Comparison of ENCODE assay signal across 14 cellular contexts in the genomic region with DNA sequence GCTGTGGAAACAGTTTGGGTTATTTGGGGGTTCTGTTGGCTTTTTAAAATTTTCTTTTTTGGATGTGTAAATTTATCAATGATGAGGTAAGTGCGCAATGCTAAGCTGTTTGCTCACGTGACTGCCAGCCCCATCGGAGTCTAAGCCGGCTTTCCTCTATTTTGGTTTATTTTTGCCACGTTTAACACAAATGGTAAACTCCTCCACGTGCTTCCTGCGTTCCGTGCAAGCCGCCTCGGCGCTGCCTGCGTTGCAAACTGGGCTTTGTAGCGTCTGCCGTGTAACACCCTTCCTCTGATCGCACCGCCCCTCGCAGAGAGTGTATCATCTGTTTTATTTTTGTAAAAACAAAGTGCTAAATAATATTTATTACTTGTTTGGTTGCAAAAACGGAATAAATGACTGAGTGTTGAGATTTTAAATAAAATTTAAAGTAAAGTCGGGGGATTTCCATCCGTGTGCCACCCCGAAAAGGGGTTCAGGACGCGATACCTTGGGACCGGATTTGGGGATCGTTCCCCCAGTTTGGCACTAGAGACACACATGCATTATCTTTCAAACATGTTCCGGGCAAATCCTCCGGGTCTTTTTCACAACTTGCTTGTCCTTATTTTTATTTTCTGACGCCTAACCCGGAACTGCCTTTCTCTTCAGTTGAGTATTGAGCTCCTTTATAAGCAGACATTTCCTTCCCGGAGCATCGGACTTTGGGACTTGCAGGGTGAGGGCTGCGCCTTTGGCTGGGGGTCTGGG. TPM values are rescaled to one million over a fixed set of nuclear protein-coding genes. Genes with fewer than 3 reads are reported as not detected.
A peak's percentile ranks its signal among the peaks of the same experiment; 100 is the strongest.
DNase-seq lines count a peak whose midpoint lies in the region; ATAC-seq and TF ChIP-seq lines count a peak whose summit lies in the region.
"Had no signal": no experiment of that assay in that cellular context is flagged by ENCODE, and none has a peak within 500 bp of the region (broad histone marks: within the 10 kb centered on the region; RNA-seq: fewer than 3 reads in every experiment).

No MANE protein-coding gene starts in this region.

- H3K9me3 Mint-ChIP-seq in IgD-negative memory B cell = peaks cover 0 to 3% (median 0%) of the 10 kb centered on the region in 3 donors
- no peaks in the 10 kb centered on the region for H3K9me3 Mint-ChIP-seq in activated naive CD8-positive, alpha-beta T cell treated with anti-CD3 and anti-CD28 coated beads, Interleukin-2, amount 50 U/mL, for 24 hours

- H4K8ac ChIP-seq in trophoblast cell (ENCODE audit: low read depth, low read length) = no peak overlapping the region

- H2BK5ac ChIP-seq in trophoblast cell (ENCODE audit: low read depth, low read length, poor library complexity) = no peak overlapping the region

- H3K4me1 ChIP-seq in BLaER1 (peaks cover 15% of the 10 kb centered on the region; the same call in 1 of the 2 replicates), neutrophil (ENCODE audit: control insufficient read depth in 1 of 2, insufficient read depth in 1 of 2, low read depth in 1 of 2, low read length in 1 of 2) (peaks cover 58 to 59% of the 10 kb centered on the region in 2 experiments), trophoblast cell (ENCODE audit: control insufficient read depth in 1 of 2, insufficient read depth in 2 of 2, low read length in 2 of 2) (no peaks in the 10 kb centered on the region)
- H3K4me1 ChIP-seq: SJSA1 had no signal

- H2AFZ ChIP-seq in trophoblast cell (ENCODE audit: insufficient read depth, low read length, poor library complexity) = no peak overlapping the region

- H3K36me3 ChIP-seq in BLaER1 (no peaks in the 10 kb centered on the region), neutrophil (no peaks in the 10 kb centered on the region), trophoblast cell (ENCODE audit: control insufficient read depth in 1 of 2, insufficient read depth in 2 of 2, low read length in 2 of 2) (no peaks in the 10 kb centered on the region)
- H3K36me3 ChIP-seq: SJSA1, thyroid gland had no signal

- no peak overlapping the region for H2BK12ac ChIP-seq in trophoblast cell (ENCODE audit: low read length)

- peak; percentile 34 for DNase-seq in activated naive CD8-positive, alpha-beta T cell treated with anti-CD3 and anti-CD28 coated beads, Interleukin-2, amount 50 U/mL, for 24 hours
- no peak for DNase-seq in trophoblast cell
- DNase-seq: DND-41, kidney glomerular epithelial cell, NCI-H1048, thyroid gland had no signal

- H3K27ac ChIP-seq in BLaER1 (no peak overlapping the region), neutrophil (no peak overlapping the region), trophoblast cell (ENCODE audit: low read depth, low read length) (no peak overlapping the region)
- H3K27ac ChIP-seq: SJSA1, thyroid gland had no signal

- peaks cover 61% of the 10 kb centered on the region for H3K9me3 ChIP-seq in BLaER1
- no peaks in the 10 kb centered on the region for H3K9me3 ChIP-seq in neutrophil
- H3K9me3 ChIP-seq in trophoblast cell (ENCODE audit: insufficient read depth, low read depth, low read length) = peaks cover 13% of the 10 kb centered on the region
- H3K9me3 ChIP-seq: thyroid gland had no signal

- no peaks in the 10 kb centered on the region for H3K79me2 ChIP-seq in trophoblast cell (ENCODE audit: control insufficient read depth, insufficient read depth, low read length, poor library complexity)

- H3K27me3 ChIP-seq in BLaER1 (peaks cover 98% of the 10 kb centered on the region), neutrophil (peaks cover 100% of the 10 kb centered on the region), trophoblast cell (ENCODE audit: insufficient read depth, low read length) (peaks cover 92% of the 10 kb centered on the region)

- no peaks in the 10 kb centered on the region for H3K36me3 Mint-ChIP-seq in IgD-negative memory B cell
- no peaks in the 10 kb centered on the region for H3K36me3 Mint-ChIP-seq in activated naive CD8-positive, alpha-beta T cell treated with anti-CD3 and anti-CD28 coated beads, Interleukin-2, amount 50 U/mL, for 24 hours (ENCODE audit: low read depth)

- H3K4me3 ChIP-seq in BLaER1 (no peak overlapping the region), neutrophil (ENCODE audit: low read depth in 1 of 2, low read length in 1 of 2) (peak overlapping the region; percentile 18 to 33), trophoblast cell (ENCODE audit: low read depth, low read length) (no peak overlapping the region)
- H3K4me3 ChIP-seq: SJSA1, thyroid gland had no signal

- peaks cover 59% of the 10 kb centered on the region for H3K27me3 Mint-ChIP-seq in IgD-negative memory B cell
- peaks cover 72% of the 10 kb centered on the region for H3K27me3 Mint-ChIP-seq in activated naive CD8-positive, alpha-beta T cell treated with anti-CD3 and anti-CD28 coated beads, Interleukin-2, amount 50 U/mL, for 24 hours

- no peak overlapping the region for H3K14ac ChIP-seq in trophoblast cell (ENCODE audit: low read length)

- no peak overlapping the region for H2AK5ac ChIP-seq in trophoblast cell (ENCODE audit: low read length)

- H3K18ac ChIP-seq in trophoblast cell (ENCODE audit: low read length) = no peak overlapping the region

- no peak overlapping the region for H3K4ac ChIP-seq in trophoblast cell (ENCODE audit: low read depth, low read length)

- peaks cover 32% of the 10 kb centered on the region for H4K20me1 ChIP-seq in BLaER1

- H3K9ac ChIP-seq in BLaER1 (no peak overlapping the region), trophoblast cell (ENCODE audit: low read length) (no peak overlapping the region)

- ATAC-seq in activated naive CD8-positive, alpha-beta T cell treated with anti-CD3 and anti-CD28 coated beads, Interleukin-2, amount 50 U/mL, for 24 hours = no peak
- ATAC-seq in HG02642 (IDR thresholded peaks at IDR 0.05; ENCODE audit: poor library complexity, unreplicated experiment) (no peak), HG02840 (IDR thresholded peaks at IDR 0.05; ENCODE audit: low FRiP score, unreplicated experiment) (no peak)
- ATAC-seq in activated CD4-positive, CD25-positive, alpha-beta regulatory T cell treated with anti-CD3 and anti-CD28 coated beads, Interleukin-2, amount 50 U/mL, for 24 hours = no peak

- no peak for TF ChIP-seq CTCF in neutrophil (IDR thresholded peaks at IDR 0.05)

- no peak overlapping the region for H2BK120ac ChIP-seq in trophoblast cell (ENCODE audit: insufficient read depth, low read length, poor library complexity)

- 100% methylated on average over 1 of the region's 32 CpGs for WGBS in trophoblast cell (ENCODE audit: extremely low coverage, insufficient coverage, insufficient read length)

- no peak overlapping the region for H4K91ac ChIP-seq in trophoblast cell (ENCODE audit: low read depth, low read length)

- no peak overlapping the region for H3K23ac ChIP-seq in trophoblast cell (ENCODE audit: low read length)

- no peak overlapping the region for H4K12ac ChIP-seq in trophoblast cell (ENCODE audit: low read depth, low read length)

- peak overlapping the region in 2 of 3 donors; percentile 67 to 85 for H3K27ac Mint-ChIP-seq in IgD-negative memory B cell
- peak overlapping the region; percentile 54 for H3K27ac Mint-ChIP-seq in activated naive CD8-positive, alpha-beta T cell treated with anti-CD3 and anti-CD28 coated beads, Interleukin-2, amount 50 U/mL, for 24 hours

- H3K4me1 Mint-ChIP-seq in IgD-negative memory B cell = peaks cover 5 to 17% (median 13%) of the 10 kb centered on the region in 3 donors
- H3K4me1 Mint-ChIP-seq in activated naive CD8-positive, alpha-beta T cell treated with anti-CD3 and anti-CD28 coated beads, Interleukin-2, amount 50 U/mL, for 24 hours = peaks cover 32% of the 10 kb centered on the region

- no peaks in the 10 kb centered on the region for H3K79me1 ChIP-seq in trophoblast cell (ENCODE audit: low read length)

- H3K4me2 ChIP-seq in BLaER1 (peak overlapping the region; percentile 4), trophoblast cell (ENCODE audit: low read length) (no peak overlapping the region)

- H3K4me3 Mint-ChIP-seq in IgD-negative memory B cell = peak overlapping the region in 3 of 4 donors; percentile 57 to 70 (median 58)
- H3K4me3 Mint-ChIP-seq in activated naive CD8-positive, alpha-beta T cell treated with anti-CD3 and anti-CD28 coated beads, Interleukin-2, amount 50 U/mL, for 24 hours = peak overlapping the region; percentile 36

RNA-seq across cellular contexts. Expression of a gene that starts 3.2 kb away (rescaled TPM):
- polyA plus RNA-seq in IgD-negative memory B cell = not detected
- 0.03 and 0.05 TPM in 2 replicates for polyA plus RNA-seq in trophoblast cell (2013)
- polyA plus RNA-seq: esophagus had no signal

RNA-seq across cellular contexts. Expression of a gene that starts 41.0 kb away (rescaled TPM):
- polyA plus RNA-seq in IgD-negative memory B cell = not detected
- polyA plus RNA-seq in trophoblast cell (2013) = 1.2 and 1.8 TPM in 2 replicates

Comparison
In these comparisons a context has a peak if more than half of its experiments do, and no peak if none do; other contexts are left out.
1. H3K4me3 ChIP-seq: peak in neutrophil (2 of 2); none in BLaER1 (single experiment) and trophoblast cell (single experiment).